ENCODE assay signal across 26 cellular contexts in the genomic region with DNA sequence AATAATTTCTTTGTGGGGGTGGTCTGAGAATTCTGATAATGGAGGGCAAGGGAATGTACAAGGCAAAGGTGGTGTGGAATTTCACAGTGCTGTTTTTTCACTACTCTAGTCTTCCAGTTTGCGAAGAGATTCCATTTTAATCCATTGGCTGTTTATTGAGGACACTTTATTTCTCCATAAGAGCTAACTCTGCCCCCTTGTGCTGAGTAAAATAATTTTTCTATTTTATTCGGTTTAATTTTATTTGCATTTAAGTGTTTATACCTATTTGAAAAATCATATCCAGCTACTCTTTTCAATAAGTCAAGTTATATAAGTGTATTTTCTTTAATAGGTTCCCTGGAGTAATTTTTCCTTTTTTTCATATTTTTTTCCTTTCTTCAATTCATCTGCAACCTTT.
DNase-seq lines count a peak whose midpoint lies in the region; ATAC-seq and TF ChIP-seq lines count a peak whose summit lies in the region.
"Had no signal": no experiment of that assay in that cellular context is flagged by ENCODE, and none has a peak within 500 bp of the region (broad histone marks: within the 10 kb centered on the region; RNA-seq: fewer than 3 reads in every experiment).

No MANE protein-coding gene starts in this region.

- no peaks in the 10 kb centered on the region for H3K27me3 Mint-ChIP-seq in mesothelial cell of epicardium (ENCODE audit: low read depth)
- no peaks in the 10 kb centered on the region for H3K27me3 Mint-ChIP-seq in activated CD4-positive, alpha-beta T cell treated with anti-CD3 and anti-CD28 coated beads, Interleukin-2, amount 10 ng/mL, durations not matched to agents 24 days and 14 days
- H3K27me3 Mint-ChIP-seq: activated CD4-positive, alpha-beta memory T cell treated with anti-CD3 and anti-CD28 coated beads, Interleukin-2, amount 10 ng/mL, durations not matched to agents 7 days and 5 days; memory B cell; naive thymus-derived CD4-positive, alpha-beta T cell had no signal

- H3K4me3 Mint-ChIP-seq in mesothelial cell of epicardium: no peak overlapping the region
- H3K4me3 Mint-ChIP-seq in activated CD4-positive, alpha-beta T cell treated with anti-CD3 and anti-CD28 coated beads, Interleukin-2, amount 10 ng/mL, durations not matched to agents 24 days and 14 days: no peak overlapping the region
- H3K4me3 Mint-ChIP-seq: activated CD4-positive, alpha-beta memory T cell treated with anti-CD3 and anti-CD28 coated beads, Interleukin-2, amount 10 ng/mL, durations not matched to agents 7 days and 5 days; memory B cell; naive thymus-derived CD4-positive, alpha-beta T cell had no signal

- H3K27me3 ChIP-seq in adipocyte (replicated peaks; ENCODE audit: control insufficient read depth, insufficient read depth, low read length): no peaks in the 10 kb centered on the region
- H3K27me3 ChIP-seq: BLaER1, tibial artery had no signal

- peak overlapping the region; percentile 44 for H3K9ac ChIP-seq in adipocyte (ENCODE audit: low read length)
- H3K9ac ChIP-seq: BLaER1, parathyroid adenoma had no signal

- no peak for DNase-seq in AG10803 (ENCODE audit: low read depth)
- DNase-seq in HT-29 (ENCODE audit: low spot score): peak; percentile 39
- DNase-seq in adipocyte (ENCODE audit: low read depth): peak; percentile 7
- DNase-seq in mesothelial cell of epicardium (ENCODE audit: low spot score in 2 of 2, unreplicated experiment in 2 of 2): no peak
- DNase-seq in NAMALWA (ENCODE audit: low spot score): no peak
- no peak for DNase-seq in NCI-H1105 treated with DMSO at 0.1 percent for 48 hours (lab: John Stamatoyannopoulos, UW)
- no peak for DNase-seq in activated CD4-positive, alpha-beta T cell treated with anti-CD3 and anti-CD28 coated beads, Interleukin-2, amount 10 ng/mL, durations not matched to agents 24 days and 14 days
- DNase-seq: activated CD4-positive, alpha-beta memory T cell treated with anti-CD3 and anti-CD28 coated beads, Interleukin-2, amount 10 ng/mL, durations not matched to agents 7 days and 5 days; activated naive CD4-positive, alpha-beta T cell treated with Interleukin-2 at 50 U/mL for 16 hours; activated T-cell treated with anti-CD3 and anti-CD28 coated beads, Interleukin-2, amount 50 U/mL, for 1 hour; GF-D8; hypothalamus; kidney; MV-4-11; naive thymus-derived CD4-positive, alpha-beta T cell; NCI-H2029 treated with DMSO at 0.1 percent for 48 hours; NCI-H510A; Right ventricle myocardium superior; stimulated activated CD4-positive, alpha-beta T cell treated with anti-CD3 and anti-CD28 coated beads, Interleukin-1b, Interleukin-23, amount 100 ng/mL, for 48 hours; stimulated activated naive CD8-positive, alpha-beta T cell treated with anti-CD3 and anti-CD28 coated beads, Interleukin-15, Interleukin-2, amounts not matched to agents 100 U/mL and 50 U/mL, for 24 hours; tibial artery had no signal

- H3K36me3 Mint-ChIP-seq in mesothelial cell of epicardium: peaks cover 2% of the 10 kb centered on the region
- no peaks in the 10 kb centered on the region for H3K36me3 Mint-ChIP-seq in activated CD4-positive, alpha-beta T cell treated with anti-CD3 and anti-CD28 coated beads, Interleukin-2, amount 10 ng/mL, durations not matched to agents 24 days and 14 days (ENCODE audit: low read depth)
- H3K36me3 Mint-ChIP-seq: memory B cell; naive thymus-derived CD4-positive, alpha-beta T cell had no signal

- H3K4me1 ChIP-seq in adipocyte (ENCODE audit: control insufficient read depth, insufficient read depth, low read length): peaks cover 37% of the 10 kb centered on the region
- H3K4me1 ChIP-seq: HAP-1, parathyroid adenoma, tibial artery had no signal

- H3K36me3 ChIP-seq in adipocyte (ENCODE audit: control insufficient read depth, insufficient read depth, low read length, severe bottlenecking): no peaks in the 10 kb centered on the region
- H3K36me3 ChIP-seq: BLaER1, HAP-1, tibial artery had no signal

- no peak overlapping the region for H3K27ac Mint-ChIP-seq in mesothelial cell of epicardium
- no peak overlapping the region for H3K27ac Mint-ChIP-seq in activated CD4-positive, alpha-beta T cell treated with anti-CD3 and anti-CD28 coated beads, Interleukin-2, amount 10 ng/mL, durations not matched to agents 24 days and 14 days
- H3K27ac Mint-ChIP-seq: activated CD4-positive, alpha-beta memory T cell treated with anti-CD3 and anti-CD28 coated beads, Interleukin-2, amount 10 ng/mL, durations not matched to agents 7 days and 5 days; memory B cell; naive thymus-derived CD4-positive, alpha-beta T cell had no signal

- TF ChIP-seq CTCF in AG10803 (conservative IDR thresholded peaks at IDR 0.05; ENCODE audit: low read length) (peak; percentile 13), mesothelial cell of epicardium (IDR thresholded peaks at IDR 0.05; ENCODE audit: unreplicated experiment) (peak; percentile 26)

- no peak overlapping the region for H3K4me3 ChIP-seq in AG10803 (ENCODE audit: low read length)
- no peak overlapping the region for H3K4me3 ChIP-seq in adipocyte (ENCODE audit: low read length)
- H3K4me3 ChIP-seq: BLaER1, HAP-1, tibial artery had no signal

- ATAC-seq in GM18868 (IDR thresholded peaks at IDR 0.05; ENCODE audit: unreplicated experiment): no peak
- ATAC-seq: naive thymus-derived CD4-positive, alpha-beta T cell; stimulated activated naive CD8-positive, alpha-beta T cell treated with anti-CD3 and anti-CD28 coated beads, Interleukin-15, Interleukin-2, amounts not matched to agents 100 U/mL and 50 U/mL, for 24 hours had no signal

- H3K9me3 ChIP-seq in adipocyte (ENCODE audit: control insufficient read depth, low read length): no peaks in the 10 kb centered on the region
- H3K9me3 ChIP-seq: BLaER1, HAP-1, tibial artery had no signal

- peaks cover 41% of the 10 kb centered on the region for H3K4me1 Mint-ChIP-seq in mesothelial cell of epicardium
- no peaks in the 10 kb centered on the region for H3K4me1 Mint-ChIP-seq in activated CD4-positive, alpha-beta T cell treated with anti-CD3 and anti-CD28 coated beads, Interleukin-2, amount 10 ng/mL, durations not matched to agents 24 days and 14 days
- H3K4me1 Mint-ChIP-seq: activated CD4-positive, alpha-beta memory T cell treated with anti-CD3 and anti-CD28 coated beads, Interleukin-2, amount 10 ng/mL, durations not matched to agents 7 days and 5 days; memory B cell; naive thymus-derived CD4-positive, alpha-beta T cell had no signal

- peaks cover 4% of the 10 kb centered on the region for H3K9me3 Mint-ChIP-seq in mesothelial cell of epicardium
- H3K9me3 Mint-ChIP-seq in activated CD4-positive, alpha-beta T cell treated with anti-CD3 and anti-CD28 coated beads, Interleukin-2, amount 10 ng/mL, durations not matched to agents 24 days and 14 days: no peaks in the 10 kb centered on the region
- H3K9me3 Mint-ChIP-seq: memory B cell had no signal

- intact Hi-C loops in activated CD4-positive, alpha-beta T cell treated with anti-CD3 and anti-CD28 coated beads, Interleukin-2, amount 10 ng/mL, durations not matched to agents 24 days and 14 days (cut with micrococcal nuclease): no loop called here

Comparison
In these comparisons a context has a peak if more than half of its experiments do, and no peak if none do; other contexts are left out.
1. DNase-seq: peak in HT-29 (single experiment) and adipocyte (single experiment); none in AG10803 (single experiment), mesothelial cell of epicardium (0 of 2), NAMALWA (single experiment), NCI-H1105 treated with DMSO at 0.1 percent for 48 hours (single experiment) and activated CD4-positive, alpha-beta T cell treated with anti-CD3 and anti-CD28 coated beads, Interleukin-2, amount 10 ng/mL, durations not matched to agents 24 days and 14 days (single experiment).